Comparison of ENCODE assay signal across 8 cellular contexts in the genomic region with DNA sequence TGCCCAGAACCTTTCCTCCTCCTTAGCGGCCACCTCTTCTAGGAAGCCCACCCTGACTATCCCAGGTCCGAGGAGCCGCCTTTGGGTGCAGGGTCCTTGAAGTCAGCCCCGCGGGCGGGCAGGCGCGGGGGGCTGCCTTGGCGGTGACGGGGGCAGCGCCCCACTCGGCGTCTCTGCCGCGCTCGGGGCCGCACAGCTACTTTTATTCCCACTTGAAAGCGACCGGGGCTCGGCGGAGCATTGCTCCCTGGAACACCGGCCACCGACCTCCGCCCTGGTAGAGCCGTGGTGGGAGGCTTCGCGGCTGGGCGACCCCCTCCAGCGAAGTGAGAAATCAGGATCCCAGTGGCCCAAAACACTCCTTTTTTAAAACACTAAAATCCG. TPM values are rescaled to one million over a fixed set of nuclear protein-coding genes. Genes with fewer than 3 reads are reported as not detected.
DNase-seq lines count a peak whose midpoint lies in the region; ATAC-seq and TF ChIP-seq lines count a peak whose summit lies in the region.

No MANE protein-coding gene starts in this region.

- ATAC-seq in HG03139 (IDR thresholded peaks at IDR 0.05; ENCODE audit: unreplicated experiment) = no peak

- intact Hi-C loops in breast epithelium (cut with DNase I; ENCODE audit: low total_unique reads) = loop anchor here (5.0 kb wide), 1 partner anchor 56 kb away; a partner anchor contains a TSS

- no peak overlapping the region for H3K27ac ChIP-seq in ACC112 (ENCODE audit: low read depth, low read length)
- H3K27ac ChIP-seq in HUES6 (ENCODE audit: low read depth, low read length) = no peak overlapping the region
- peak overlapping the region in 1 of 2 donors; percentile 78 for H3K27ac ChIP-seq in breast epithelium

- no peak overlapping the region for H2AFZ ChIP-seq in ACC112 (ENCODE audit: low read length, unreplicated experiment)

- H3K36me3 ChIP-seq in ACC112 (ENCODE audit: insufficient read depth, low read length) = no peaks in the 10 kb centered on the region; the same call in 1 of the 2 replicates
- H3K36me3 ChIP-seq in HUES6 (ENCODE audit: control insufficient read depth, insufficient read depth, low read length) = peaks cover 12% of the 10 kb centered on the region
- no peaks in the 10 kb centered on the region for H3K36me3 ChIP-seq in breast epithelium
- H3K36me3 ChIP-seq in mucosa of stomach (ENCODE audit: control insufficient read depth, insufficient read depth, low read length) = peaks cover 4% of the 10 kb centered on the region

- in situ Hi-C loops in KBM-7 (cut with MboI; ENCODE audit: low pct_unique_long_range_greater_than_20kb, low sequenced_read_pairs) = loop anchor here (10.0 kb wide), 1 partner anchor 54 kb away; a partner anchor contains a TSS
- in situ Hi-C loops in G401 (cut with HindIII; ENCODE audit: low sequenced_read_pairs) = no loop called here

- H3K4me1 ChIP-seq in ACC112 (ENCODE audit: control insufficient read depth, insufficient read depth, low read length, unreplicated experiment) (peaks cover 20% of the 10 kb centered on the region), HUES6 (ENCODE audit: control insufficient read depth, insufficient read depth, low read length) (peaks cover 16% of the 10 kb centered on the region), breast epithelium (peaks cover 12 to 34% of the 10 kb centered on the region in 2 donors), mucosa of stomach (ENCODE audit: control insufficient read depth, insufficient read depth, low read length) (peaks cover 47% of the 10 kb centered on the region)

- TF ChIP-seq POLR2A in breast epithelium (IDR thresholded peaks at IDR 0.05) = no peak

- H3K9me3 ChIP-seq in HUES6 (ENCODE audit: control insufficient read depth, insufficient read depth, low read depth, low read length) (peaks cover 3% of the 10 kb centered on the region; the same call in 1 of the 2 replicates), breast epithelium (no peaks in the 10 kb centered on the region), mucosa of stomach (ENCODE audit: control insufficient read depth, low read length) (no peaks in the 10 kb centered on the region)

- H3K4me3 ChIP-seq in ACC112 (ENCODE audit: low read depth, low read length) = peak overlapping the region; percentile 78
- H3K4me3 ChIP-seq in HUES6 (ENCODE audit: low read depth, low read length) = peak overlapping the region; percentile 43
- peak overlapping the region; percentile 52 to 76 (median 60) for H3K4me3 ChIP-seq in breast epithelium
- H3K4me3 ChIP-seq in mucosa of stomach (ENCODE audit: low read length) = no peak overlapping the region

- H3K9ac ChIP-seq in HUES6 (ENCODE audit: low read length) = no peak overlapping the region
- peak overlapping the region; percentile 39 for H3K9ac ChIP-seq in mucosa of stomach (ENCODE audit: low read length)

- no peaks in the 10 kb centered on the region for H3K27me3 ChIP-seq in ACC112 (ENCODE audit: insufficient read depth, low read length)
- peaks cover 62% of the 10 kb centered on the region for H3K27me3 ChIP-seq in HUES6 (ENCODE audit: control insufficient read depth, insufficient read depth, low read length)
- H3K27me3 ChIP-seq in breast epithelium = no peaks in the 10 kb centered on the region
- H3K27me3 ChIP-seq in mucosa of stomach (ENCODE audit: control insufficient read depth, insufficient read depth, low read length) = peaks cover 33% of the 10 kb centered on the region

- DNase-seq in breast epithelium (ENCODE audit: low spot score in 2 of 2) = no peak
- DNase-seq in KBM-7 = no peak
- DNase-seq in OCI-M1 (lab: John Stamatoyannopoulos, UW) = no peak
- DNase-seq in G401 (ENCODE audit: low spot score) = no peak

- no peak for TF ChIP-seq CTCF in breast epithelium (IDR thresholded peaks at IDR 0.05)

- H3K79me2 ChIP-seq in ACC112 (ENCODE audit: control insufficient read depth, insufficient read depth, low read length, unreplicated experiment) = no peaks in the 10 kb centered on the region

RNA-seq across cellular contexts. Expression of a gene that starts 0.8 kb away (rescaled TPM):
- 10 to 100 TPM in 2 of 3 donors, 1 to 10 TPM in 1; 5.7 to 16.5 (median 13.4) TPM for total RNA-seq in breast epithelium
- 21.3 and 21.5 TPM in 2 replicates for total RNA-seq in G401 (2014; rRNA removed; shearing (Covaris generic))

RNA-seq across cellular contexts. Expression of a gene that starts 9.5 kb away (rescaled TPM):
- total RNA-seq in breast epithelium = 1 to 10 TPM; 3.8 to 9.8 (median 5.3) TPM
- total RNA-seq in G401 (2014; rRNA removed; shearing (Covaris generic)) = 155 and 158 TPM in 2 replicates

RNA-seq across cellular contexts. Expression of a gene that starts 19.9 kb away (rescaled TPM):
- total RNA-seq in breast epithelium = 10 to 100 TPM; 22.9 to 35.7 (median 29.4) TPM
- total RNA-seq in G401 (2014; rRNA removed; shearing (Covaris generic)) = 6.1 and 28.5 TPM in 2 replicates

RNA-seq across cellular contexts. Expression of a gene that starts 26.2 kb away (rescaled TPM):
- total RNA-seq in breast epithelium = 10 to 100 TPM; 34.2 to 66.2 (median 59.6) TPM
- 15.1 and 17.0 TPM in 2 replicates for total RNA-seq in G401 (2014; rRNA removed; shearing (Covaris generic))

RNA-seq across cellular contexts. Expression of a gene that starts 36.4 kb away (rescaled TPM):
- total RNA-seq in breast epithelium = 100 to 1,000 TPM in 2 of 3 donors, 10 to 100 TPM in 1; 79.0 to 137 (median 122) TPM
- total RNA-seq in G401 (2014; rRNA removed; shearing (Covaris generic)) = 93.4 and 100 TPM in 2 replicates

Comparison
In these comparisons a context has a peak if more than half of its experiments do, and no peak if none do; other contexts are left out.
1. RNA of a gene that starts 9.5 kb away (total RNA-seq): 155 to 158 TPM in G401; 3.8 to 9.8 TPM in breast epithelium; every median in the first group is over 10 times any median in the second.